ENCODE assay signal across 7 cellular contexts in genomic region chr12:127125607-127126259, GRCh38.
DNase-seq lines count a peak whose midpoint lies in the region; ATAC-seq and TF ChIP-seq lines count a peak whose summit lies in the region.

No MANE protein-coding gene starts in this region.

- H3K27ac Mint-ChIP-seq in endothelial cell (ENCODE audit: unreplicated experiment) = no peak overlapping the region
- H3K27ac Mint-ChIP-seq in progenitor cell of endocrine pancreas = no peak overlapping the region
- H3K27ac Mint-ChIP-seq in Caco-2 (ENCODE audit: unreplicated experiment) = no peak overlapping the region

- peak overlapping the region; percentile 80 for H3K27ac ChIP-seq in foreskin keratinocyte

- no TSS peak for BruUV-seq in Caco-2 (replicated peaks; lab: Mats Ljungman, UMichigan)

- H3K4me3 ChIP-seq in Caco-2 (ENCODE audit: low read depth, low read length) = no peak overlapping the region

- DNase-seq in RKO (ENCODE audit: low spot score) (peak; percentile 8), foreskin keratinocyte (peak; percentile 100), endothelial cell (ENCODE audit: low spot score) (no peak), progenitor cell of endocrine pancreas (ENCODE audit: low spot score, unreplicated experiment) (no peak), Caco-2 (no peak)

- no peaks in the 10 kb centered on the region for H3K4me1 Mint-ChIP-seq in endothelial cell (ENCODE audit: unreplicated experiment)
- H3K4me1 Mint-ChIP-seq in progenitor cell of endocrine pancreas (ENCODE audit: low read depth) = no peaks in the 10 kb centered on the region
- no peaks in the 10 kb centered on the region for H3K4me1 Mint-ChIP-seq in Caco-2 (ENCODE audit: low read depth, unreplicated experiment)

- H3K4me3 Mint-ChIP-seq in endothelial cell (ENCODE audit: unreplicated experiment) (no peak overlapping the region), progenitor cell of endocrine pancreas (ENCODE audit: low read depth) (no peak overlapping the region), Caco-2 (ENCODE audit: unreplicated experiment) (no peak overlapping the region)

- ATAC-seq in GM18907 (IDR thresholded peaks at IDR 0.05; ENCODE audit: unreplicated experiment) (peak; percentile 96), HG02642 (IDR thresholded peaks at IDR 0.05; ENCODE audit: poor library complexity, unreplicated experiment) (peak; percentile 92), foreskin keratinocyte (peak; percentile 93)

- peaks cover 37% of the 10 kb centered on the region for H3K9me3 Mint-ChIP-seq in endothelial cell (ENCODE audit: unreplicated experiment)
- no peaks in the 10 kb centered on the region for H3K9me3 Mint-ChIP-seq in progenitor cell of endocrine pancreas (ENCODE audit: low read depth)
- H3K9me3 Mint-ChIP-seq in Caco-2 (ENCODE audit: unreplicated experiment) = no peaks in the 10 kb centered on the region

- no peaks in the 10 kb centered on the region for H3K9me3 ChIP-seq in Caco-2

- TF ChIP-seq CTCF in foreskin keratinocyte (conservative IDR thresholded peaks at IDR 0.05) (peak; percentile 55), endothelial cell (IDR thresholded peaks at IDR 0.05; ENCODE audit: unreplicated experiment) (no peak), progenitor cell of endocrine pancreas (IDR thresholded peaks at IDR 0.05; ENCODE audit: unreplicated experiment) (no peak), Caco-2 (IDR thresholded peaks at IDR 0.05; ENCODE audit: insufficient read depth in 1 of 2, low read depth in 1 of 2, low read length in 1 of 2, severe bottlenecking in 1 of 2, unreplicated experiment in 1 of 2) (no peak)

- H3K36me3 ChIP-seq in Caco-2 (ENCODE audit: control insufficient read depth, insufficient read depth, low read length) = no peaks in the 10 kb centered on the region

- H3K27me3 ChIP-seq in foreskin keratinocyte (no peaks in the 10 kb centered on the region), Caco-2 (replicated peaks; ENCODE audit: control insufficient read depth, insufficient read depth, low read length) (no peaks in the 10 kb centered on the region)

- POLR2A ChIA-PET in Caco-2 (lab: Charles Lee) = no interaction called here

- intact Hi-C loops in Caco-2 (cut with micrococcal nuclease; ENCODE audit: unreplicated experiment) = no loop called here

- H3K36me3 Mint-ChIP-seq in endothelial cell (ENCODE audit: low read depth, unreplicated experiment) (peaks cover 14% of the 10 kb centered on the region), progenitor cell of endocrine pancreas (ENCODE audit: insufficient read depth) (no peaks in the 10 kb centered on the region), Caco-2 (ENCODE audit: insufficient read depth, unreplicated experiment) (no peaks in the 10 kb centered on the region)

- H3K27me3 Mint-ChIP-seq in endothelial cell (ENCODE audit: unreplicated experiment) (peaks cover 6% of the 10 kb centered on the region), progenitor cell of endocrine pancreas (no peaks in the 10 kb centered on the region), Caco-2 (ENCODE audit: insufficient read depth, unreplicated experiment) (no peaks in the 10 kb centered on the region)

- CTCF ChIA-PET in Caco-2 (lab: Charles Lee) = no interaction called here

- H3K4me1 ChIP-seq in foreskin keratinocyte (peaks cover 16% of the 10 kb centered on the region), Caco-2 (no peaks in the 10 kb centered on the region)

Comparison
In these comparisons a context has a peak if more than half of its experiments do, and no peak if none do; other contexts are left out.
1. DNase-seq: peak in RKO (single experiment) and foreskin keratinocyte (2 of 2); none in endothelial cell (single experiment), progenitor cell of endocrine pancreas (single experiment) and Caco-2 (0 of 2).
2. Peak in every context shown above with its lines, with median percentiles within 50 percentile points of each other: ATAC-seq.